Comparison of ENCODE assay signal across 8 cellular contexts in genomic region chr12:109573914-109574244, GRCh38. TPM values are rescaled to one million over a fixed set of nuclear protein-coding genes. Genes with fewer than 3 reads are reported as not detected.
DNase-seq lines count a peak whose midpoint lies in the region; ATAC-seq and TF ChIP-seq lines count a peak whose summit lies in the region.

No MANE protein-coding gene starts in this region.

- no peaks in the 10 kb centered on the region for H3K27me3 Mint-ChIP-seq in activated naive CD4-positive, alpha-beta T cell treated with anti-CD3 and anti-CD28 coated beads for 36 hours (ENCODE audit: low read depth)
- H3K27me3 Mint-ChIP-seq in activated CD8-positive, alpha-beta T cell treated with anti-CD3 and anti-CD28 coated beads for 36 hours: no peaks in the 10 kb centered on the region

- no peak for TF ChIP-seq EP300 in upper lobe of left lung (IDR thresholded peaks at IDR 0.05)

- POLR2A ChIA-PET in activated CD8-positive, alpha-beta T cell treated with anti-CD3 and anti-CD28 coated beads for 36 hours (lab: Charles Lee): interaction anchor here (1.0 kb wide), 1 partner anchor 20 kb away, joined by 6 read pairs; no protein-coding TSS in a partner anchor

- ATAC-seq in activated CD8-positive, alpha-beta T cell treated with anti-CD3 and anti-CD28 coated beads for 36 hours: peak; percentile 3
- no peak for ATAC-seq in upper lobe of left lung (ENCODE audit: low FRiP score in 2 of 2)
- ATAC-seq in GM21360 (IDR thresholded peaks at IDR 0.05; ENCODE audit: unreplicated experiment): no peak

- peak overlapping the region; percentile 92 for H3K4me3 Mint-ChIP-seq in activated naive CD4-positive, alpha-beta T cell treated with anti-CD3 and anti-CD28 coated beads for 36 hours
- peak overlapping the region; percentile 96 for H3K4me3 Mint-ChIP-seq in activated CD8-positive, alpha-beta T cell treated with anti-CD3 and anti-CD28 coated beads for 36 hours

- TF ChIP-seq POLR2A in upper lobe of left lung (IDR thresholded peaks at IDR 0.05): no peak

- peak overlapping the region in 3 of 4 donors; percentile 88 to 92 (median 91) for H3K27ac ChIP-seq in upper lobe of left lung

- H3K36me3 ChIP-seq in kidney epithelial cell (ENCODE audit: control insufficient read depth, insufficient read depth, low read length) (peaks cover 1% of the 10 kb centered on the region), upper lobe of left lung (peaks cover 8 to 52% (median 31%) of the 10 kb centered on the region in 4 donors)

- DNase-seq in activated naive CD4-positive, alpha-beta T cell treated with anti-CD3 and anti-CD28 coated beads for 36 hours: no peak
- DNase-seq in activated naive CD4-positive, alpha-beta T cell treated with anti-CD3 and anti-CD28 coated beads, Interleukin-2, amount 50 U/mL, for 16 hours: no peak
- no peak for DNase-seq in activated CD8-positive, alpha-beta T cell treated with anti-CD3 and anti-CD28 coated beads for 36 hours
- DNase-seq in kidney epithelial cell (ENCODE audit: low read depth) (no peak), upper lobe of left lung (no peak), NCI-H128 (lab: John Stamatoyannopoulos, UW; ENCODE audit: unreplicated experiment) (no peak), ecto neural progenitor cell (ENCODE audit: low spot score) (no peak)

- no peaks in the 10 kb centered on the region for H3K9me3 Mint-ChIP-seq in activated naive CD4-positive, alpha-beta T cell treated with anti-CD3 and anti-CD28 coated beads for 36 hours
- peaks cover 2% of the 10 kb centered on the region for H3K9me3 Mint-ChIP-seq in activated CD8-positive, alpha-beta T cell treated with anti-CD3 and anti-CD28 coated beads for 36 hours

- intact Hi-C loops in activated naive CD4-positive, alpha-beta T cell treated with anti-CD3 and anti-CD28 coated beads for 36 hours (cut with micrococcal nuclease): loop anchor here (1.0 to 10.0 kb wide), 11 partner anchors 21 to 1012 kb away; partner anchors contain the start of genes FAM222A, GLTP, ISCU and KCTD10
- intact Hi-C loops in activated CD8-positive, alpha-beta T cell treated with anti-CD3 and anti-CD28 coated beads for 36 hours (cut with micrococcal nuclease): no loop called here

- no peak for TF ChIP-seq CTCF in activated CD8-positive, alpha-beta T cell treated with anti-CD3 and anti-CD28 coated beads for 36 hours (IDR thresholded peaks at IDR 0.05)
- no peak for TF ChIP-seq CTCF in kidney epithelial cell (IDR thresholded peaks at IDR 0.05; ENCODE audit: insufficient read depth, low read length, poor library complexity, severe bottlenecking)
- no peak for TF ChIP-seq CTCF in upper lobe of left lung (IDR thresholded peaks at IDR 0.05)

- H3K27ac Mint-ChIP-seq in activated naive CD4-positive, alpha-beta T cell treated with anti-CD3 and anti-CD28 coated beads for 36 hours: peak overlapping the region; percentile 90
- peak overlapping the region; percentile 97 for H3K27ac Mint-ChIP-seq in activated CD8-positive, alpha-beta T cell treated with anti-CD3 and anti-CD28 coated beads for 36 hours

- peak overlapping the region; percentile 70 for H3K4me3 ChIP-seq in kidney epithelial cell (ENCODE audit: low read depth, low read length)
- H3K4me3 ChIP-seq in upper lobe of left lung: peak overlapping the region; percentile 19 to 76 (median 62)

- WGBS in upper lobe of left lung, 2 donors: 0 to 1% methylated on average over 7 to 10 of the region's 13 CpGs

- no peaks in the 10 kb centered on the region for H3K9me3 ChIP-seq in upper lobe of left lung

- peaks cover 14 to 29% (median 16%) of the 10 kb centered on the region in 4 donors for H3K4me1 ChIP-seq in upper lobe of left lung

- CTCF ChIA-PET in activated naive CD4-positive, alpha-beta T cell treated with anti-CD3 and anti-CD28 coated beads for 36 hours (lab: Charles Lee): interaction anchor here (0.7 to 3.9 kb wide), 3 partner anchors 13 to 140 kb away, joined by 3 to 32 read pairs (median 3); partner anchors contain the start of gene FAM222A
- CTCF ChIA-PET in activated CD8-positive, alpha-beta T cell treated with anti-CD3 and anti-CD28 coated beads for 36 hours (lab: Charles Lee): interaction anchor here (0.8 to 6.1 kb wide), 12 partner anchors 11 to 271 kb away, joined by 3 to 39 read pairs (median 5); partner anchors contain the start of gene FAM222A

- peaks cover 18% of the 10 kb centered on the region for H3K36me3 Mint-ChIP-seq in activated naive CD4-positive, alpha-beta T cell treated with anti-CD3 and anti-CD28 coated beads for 36 hours (ENCODE audit: low read depth)
- peaks cover 44% of the 10 kb centered on the region for H3K36me3 Mint-ChIP-seq in activated CD8-positive, alpha-beta T cell treated with anti-CD3 and anti-CD28 coated beads for 36 hours (ENCODE audit: low read depth)

- no peaks in the 10 kb centered on the region for H3K27me3 ChIP-seq in kidney epithelial cell (ENCODE audit: control insufficient read depth, insufficient read depth, low read length)
- no peaks in the 10 kb centered on the region for H3K27me3 ChIP-seq in upper lobe of left lung

- peaks cover 23% of the 10 kb centered on the region for H3K4me1 Mint-ChIP-seq in activated naive CD4-positive, alpha-beta T cell treated with anti-CD3 and anti-CD28 coated beads for 36 hours (ENCODE audit: low read depth)
- H3K4me1 Mint-ChIP-seq in activated CD8-positive, alpha-beta T cell treated with anti-CD3 and anti-CD28 coated beads for 36 hours (ENCODE audit: low read depth): peaks cover 28% of the 10 kb centered on the region

RNA-seq across cellular contexts. Expression of gene MVK, which starts 0.3 kb away (rescaled TPM):
- 10 to 100 TPM; 19.8 to 20.2 TPM for total RNA-seq in activated naive CD4-positive, alpha-beta T cell treated with anti-CD3 and anti-CD28 coated beads for 36 hours
- 10 to 100 TPM; 16.2 to 19.8 TPM for total RNA-seq in activated CD8-positive, alpha-beta T cell treated with anti-CD3 and anti-CD28 coated beads for 36 hours
- total RNA-seq in kidney epithelial cell (25.4 and 30.8 TPM in 2 replicates), upper lobe of left lung (10 to 100 TPM; 22.2 to 56.2 (median 41.5) TPM)

RNA-seq across cellular contexts. Expression of gene MMAB, which starts 0.6 kb away (rescaled TPM):
- 10 to 100 TPM; 43.8 to 44.9 TPM for total RNA-seq in activated naive CD4-positive, alpha-beta T cell treated with anti-CD3 and anti-CD28 coated beads for 36 hours
- 10 to 100 TPM; 60.5 to 60.9 TPM for total RNA-seq in activated CD8-positive, alpha-beta T cell treated with anti-CD3 and anti-CD28 coated beads for 36 hours
- 39.8 and 48.1 TPM in 2 replicates for total RNA-seq in kidney epithelial cell
- 10 to 100 TPM; 14.9 to 68.8 (median 39.2) TPM for total RNA-seq in upper lobe of left lung
